Comparison of ENCODE assay signal across 33 cellular contexts in the genomic region with DNA sequence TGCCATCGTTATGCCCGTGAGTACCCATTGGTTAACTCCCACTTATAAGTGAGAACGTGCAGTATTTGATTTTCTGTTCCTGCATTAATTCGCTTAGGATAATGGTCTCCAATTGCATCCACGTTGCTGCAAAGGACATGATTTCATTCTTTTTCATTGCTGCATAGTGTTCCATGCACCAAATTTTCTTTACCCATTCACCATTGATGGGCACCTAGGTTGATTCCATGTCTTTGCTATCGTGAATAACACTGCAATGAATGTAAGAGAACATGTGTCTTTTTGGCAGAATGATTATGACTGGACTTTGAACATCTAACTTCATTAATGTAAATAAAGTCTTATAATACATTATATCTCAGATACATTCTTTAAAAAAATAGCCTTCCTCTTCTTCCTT.
"Had no signal": no experiment of that assay in that cellular context is flagged by ENCODE, and none has a peak within 500 bp of the region (broad histone marks: within the 10 kb centered on the region; RNA-seq: fewer than 3 reads in every experiment).

No MANE protein-coding gene starts in this region.

- DNase-seq: activated effector memory CD4-positive, alpha-beta T cell treated with anti-CD3 and anti-CD28 coated beads, Interleukin-2, amount 50 U/mL, for 16 hours; activated effector memory CD4-positive, alpha-beta T cell treated with Interleukin-2 at 50 U/mL for 16 hours; activated gamma-delta T cell; activated gamma-delta T cell treated with Interleukin-2 at 50 U/mL for 16 hours; activated naive CD4-positive, alpha-beta T cell; activated naive CD4-positive, alpha-beta T cell treated with anti-CD3 and anti-CD28 coated beads for 36 hours; activated naive CD4-positive, alpha-beta T cell treated with anti-CD3 and anti-CD28 coated beads, Interleukin-2, amount 10 ng/mL, durations not matched to agents 7 days and 5 days; activated naive CD4-positive, alpha-beta T cell treated with Interleukin-2 at 50 U/mL for 16 hours; activated naive CD8-positive, alpha-beta T cell treated with anti-CD3 and anti-CD28 coated beads for 36 hours; activated naive CD8-positive, alpha-beta T cell treated with anti-CD3 and anti-CD28 coated beads, Interleukin-2, amount 10 ng/mL, durations not matched to agents 7 days and 5 days; activated naive CD8-positive, alpha-beta T cell treated with anti-CD3 and anti-CD28 coated beads, Interleukin-2, amount 50 U/mL, for 24 hours; activated T-cell treated with anti-CD3 and anti-CD28 coated beads, Interleukin-2, amount 50 U/mL, for 1 hour; activated T-cell treated with anti-CD3 and anti-CD28 coated beads, Interleukin-2, amount 50 U/mL, for 24 hours; activated T-cell treated with anti-CD3 and anti-CD28 coated beads, Interleukin-2, amount 50 U/mL, for 4 hours; activated T-cell treated with anti-CD3 and anti-CD28 coated beads, Interleukin-2, amount 50 U/mL, for 48 hours; activated T-cell treated with anti-CD3 and anti-CD28 coated beads, Interleukin-2, amount 50 U/mL, for 72 hours; adrenal gland; amniotic stem cell; amygdala; anterior cingulate cortex; aorta; body of pancreas; brain microvascular endothelial cell; caudate nucleus; central memory CD4-positive, alpha-beta T cell; cerebellar nuclear complex had no signal

- H3K4me1 ChIP-seq: body of pancreas, breast epithelium had no signal

- H3K4me3 ChIP-seq: adrenal gland, body of pancreas, breast epithelium, cardiac muscle cell had no signal

- H3K36me3 ChIP-seq: adrenal gland, brain microvascular endothelial cell, breast epithelium, cardiac muscle cell had no signal

- ATAC-seq: activated naive CD4-positive, alpha-beta T cell treated with anti-CD3 and anti-CD28 coated beads, Interleukin-2, amount 50 U/mL, for 72 hours; activated naive CD8-positive, alpha-beta T cell treated with anti-CD3 and anti-CD28 coated beads, Interleukin-2, amount 50 U/mL, for 24 hours; activated T-cell treated with anti-CD3 and anti-CD28 coated beads, Interleukin-2, amount 50 U/mL, for 4 hours; activated T-cell treated with anti-CD3 and anti-CD28 coated beads, Interleukin-2, amount 50 U/mL, for 72 hours; activated T-helper 17 cell treated with anti-CD3 and anti-CD28 coated beads, Interleukin-2, amount 50 U/mL, for 72 hours; body of pancreas had no signal

- H3K27me3 ChIP-seq: adrenal gland, body of pancreas, brain microvascular endothelial cell, breast epithelium, cardiac muscle cell had no signal

- H3K27ac ChIP-seq: adrenal gland, body of pancreas, brain microvascular endothelial cell, breast epithelium, cardiac muscle cell had no signal

- FAIRE-seq: astrocyte, bronchial epithelial cell, colon had no signal

- H3K9me3 ChIP-seq: adrenal gland, body of pancreas, breast epithelium had no signal
